Comparison of ENCODE assay signal across 16 cellular contexts in genomic region chr3:116242825-116243224, GRCh38.
A peak's percentile ranks its signal among the peaks of the same experiment; 100 is the strongest.
DNase-seq lines count a peak whose midpoint lies in the region; ATAC-seq, FAIRE-seq and TF ChIP-seq lines count a peak whose summit lies in the region.
"Had no signal": no experiment of that assay in that cellular context is flagged by ENCODE, and none has a peak within 500 bp of the region (broad histone marks: within the 10 kb centered on the region; RNA-seq: fewer than 3 reads in every experiment).

No MANE protein-coding gene starts in this region.

- no peaks in the 10 kb centered on the region for H3K27me3 Mint-ChIP-seq in activated CD4-positive, alpha-beta T cell treated with anti-CD3 and anti-CD28 coated beads, Interleukin-2, amount 10 ng/mL, durations not matched to agents 7 days and 5 days

- CTCF ChIA-PET in K562 (lab: Yijun Ruan, JAX; ENCODE audit: low intra/inter-chr PET ratio) = no interaction called here
- CTCF ChIA-PET in activated CD4-positive, alpha-beta T cell treated with anti-CD3 and anti-CD28 coated beads, Interleukin-2, amount 10 ng/mL, durations not matched to agents 7 days and 5 days (lab: Charles Lee) = interaction anchor here (0.6 kb wide), 1 partner anchor 275 kb away, joined by 5 read pairs; no protein-coding TSS in a partner anchor

- H3K79me2 ChIP-seq in K562 (ENCODE audit: control insufficient read depth, insufficient read depth, low read length) = no peaks in the 10 kb centered on the region

- no peak for TF ChIP-seq RAD21 in K562 (CRISPR knock-in tag; conservative IDR thresholded peaks at IDR 0.05 in 1 of 2, IDR thresholded peaks at IDR 0.05 in 1 of 2)

- H3K9me3 ChIP-seq in K562 (replicated peaks; ENCODE audit: control insufficient read depth, insufficient read depth, low read depth, low read length) = no peaks in the 10 kb centered on the region

- no peak for ATAC-seq in K562
- ATAC-seq: CD8-positive, alpha-beta T cell; HCT116 had no signal

- no peak overlapping the region for H3K27ac Mint-ChIP-seq in activated CD4-positive, alpha-beta T cell treated with anti-CD3 and anti-CD28 coated beads, Interleukin-2, amount 10 ng/mL, durations not matched to agents 7 days and 5 days
- H3K27ac Mint-ChIP-seq: CD14-positive monocyte; CD8-positive, alpha-beta T cell had no signal

- H3K36me3 Mint-ChIP-seq in activated CD4-positive, alpha-beta T cell treated with anti-CD3 and anti-CD28 coated beads, Interleukin-2, amount 10 ng/mL, durations not matched to agents 7 days and 5 days (ENCODE audit: low read depth) = no peaks in the 10 kb centered on the region
- H3K36me3 Mint-ChIP-seq: CD14-positive monocyte; CD8-positive, alpha-beta T cell had no signal

- H3K4me1 ChIP-seq in K562 (replicated peaks in 1 of 2; ENCODE audit: control insufficient read depth in 2 of 2, insufficient read depth in 2 of 2, low read length in 2 of 2) = no peaks in the 10 kb centered on the region

- in situ Hi-C loops in K562 (cut with MboI) = no loop called here

- intact Hi-C loops in K562 (cut with micrococcal nuclease) = no loop called here
- intact Hi-C loops in dorsolateral prefrontal cortex (cut with DNase I) = no loop called here

- H3K27me3 ChIP-seq in K562 (ENCODE audit: control insufficient read depth in 2 of 2, insufficient read depth in 2 of 2, low read length in 2 of 2) (no peaks in the 10 kb centered on the region), dorsolateral prefrontal cortex (no peaks in the 10 kb centered on the region)

- TF ChIP-seq EP300 in K562 (IDR thresholded peaks at IDR 0.05; ENCODE audit: low read length) = no peak

- TF ChIP-seq CTCF in K562 (IDR thresholded peaks at IDR 0.05 in 2 of 3, conservative IDR thresholded peaks at IDR 0.05 in 1 of 3; ENCODE audit: insufficient read depth in 2 of 3, low read depth in 1 of 3, low read length in 3 of 3) (no peak), dorsolateral prefrontal cortex (IDR thresholded peaks at IDR 0.05 in 54 of 56, conservative IDR thresholded peaks at IDR 0.05 in 2 of 56; ENCODE audit: low read depth in 1 of 56, partially characterized antibody in 56 of 56) (no peak)

- WGBS in K562 (ENCODE audit: insufficient coverage, low coverage, missing lambda C conversion rate) = 6% methylated on average over 2 of the region's 2 CpGs

- no peaks in the 10 kb centered on the region for H3K9me1 ChIP-seq in K562 (ENCODE audit: control insufficient read depth, insufficient read depth, low read length)

- no peak overlapping the region for H3K9ac ChIP-seq in K562 (ENCODE audit: insufficient read depth in 1 of 2, low read depth in 2 of 2, low read length in 2 of 2)

- no peak for TF ChIP-seq POLR2A in K562 (conservative IDR thresholded peaks at IDR 0.05)

- H3K9me3 Mint-ChIP-seq in activated CD4-positive, alpha-beta T cell treated with anti-CD3 and anti-CD28 coated beads, Interleukin-2, amount 10 ng/mL, durations not matched to agents 7 days and 5 days = no peaks in the 10 kb centered on the region

- H3K27ac ChIP-seq in K562 (ENCODE audit: extremely low read depth, low read depth, low read length) (no peak overlapping the region), dorsolateral prefrontal cortex (peak overlapping the region in 1 of 59 donors; percentile 33)
- H3K27ac ChIP-seq: 22Rv1 had no signal

- no peak overlapping the region for H3K4me3 ChIP-seq in K562
- H3K4me3 ChIP-seq in dorsolateral prefrontal cortex = no peak overlapping the region

- H3K4me1 Mint-ChIP-seq in activated CD4-positive, alpha-beta T cell treated with anti-CD3 and anti-CD28 coated beads, Interleukin-2, amount 10 ng/mL, durations not matched to agents 7 days and 5 days = no peaks in the 10 kb centered on the region
- H3K4me1 Mint-ChIP-seq: CD14-positive monocyte had no signal

- no peak for FAIRE-seq in K562 (lab: Jason Lieb, UNC)
- FAIRE-seq: D721Med, H54 had no signal

- no peak overlapping the region for H3K4me3 Mint-ChIP-seq in activated CD4-positive, alpha-beta T cell treated with anti-CD3 and anti-CD28 coated beads, Interleukin-2, amount 10 ng/mL, durations not matched to agents 7 days and 5 days
- H3K4me3 Mint-ChIP-seq: CD14-positive monocyte; CD8-positive, alpha-beta T cell had no signal

- H3K4me2 ChIP-seq in K562 (ENCODE audit: insufficient read depth, low read length) = no peak overlapping the region

- BruUV-seq in K562 (replicated peaks; lab: Mats Ljungman, UMichigan) = no TSS peak

- POLR2A ChIA-PET in K562 (lab: Yijun Ruan, JAX) = no interaction called here
- POLR2A ChIA-PET in activated CD4-positive, alpha-beta T cell treated with anti-CD3 and anti-CD28 coated beads, Interleukin-2, amount 10 ng/mL, durations not matched to agents 7 days and 5 days (lab: Charles Lee) = no interaction called here

- no peaks in the 10 kb centered on the region for H4K20me1 ChIP-seq in K562 (replicated peaks; ENCODE audit: control insufficient read depth, insufficient read depth, low read length)

- H3K36me3 ChIP-seq in K562 (ENCODE audit: control insufficient read depth, insufficient read depth, low read length) = no peaks in the 10 kb centered on the region

- peak; percentile 11 for DNase-seq in Daoy (ENCODE audit: low read depth)
- peak; percentile 22 for DNase-seq in OCI-M1 (lab: John Stamatoyannopoulos, UW)
- peak in 1 of 4 experiments; percentile 3 for DNase-seq in K562 (ENCODE audit: extremely low read depth in 1 of 4, low spot score in 3 of 4)
- DNase-seq in kidney tubule cell (ENCODE audit: low spot score) = peak; percentile 18
- no peak for DNase-seq in dorsolateral prefrontal cortex
- no peak for DNase-seq in stimulated activated CD8-positive, alpha-beta memory T cell treated with anti-CD3 and anti-CD28 coated beads, Interleukin-4, amount 100 ng/mL, for 48 hours
- no peak for DNase-seq in activated CD4-positive, alpha-beta T cell treated with anti-CD3 and anti-CD28 coated beads for 4 hours
- DNase-seq in activated CD4-positive, alpha-beta T cell treated with anti-CD3 and anti-CD28 coated beads, Interleukin-2, amount 10 ng/mL, durations not matched to agents 7 days and 5 days = no peak
- DNase-seq: CD8-positive, alpha-beta T cell; COR-L47; DND-41 had no signal

- no peak overlapping the region for H2AFZ ChIP-seq in K562 (ENCODE audit: low read depth, low read length)

TF ChIP-seq in K562, 482 proteins besides CTCF, POLR2A, EP300 and RAD21:
- no peak for TF ChIP-seq ZNF431 (CRISPR knock-in tag; IDR thresholded peaks at IDR 0.05)
- 0 out of 2 replicates have a peak, but pooled peaks have one; percentile 11 for TF ChIP-seq NFE2 (IDR thresholded peaks at IDR 0.05; ENCODE audit: low read depth)
- TF ChIP-seq C11orf30 (IDR thresholded peaks at IDR 0.05; ENCODE audit: low read depth) = 0 out of 2 replicates have a peak, but pooled peaks have one; percentile 6
- TF ChIP-seq KHSRP (IDR thresholded peaks at IDR 0.05) = no peak
- peak; percentile 51 for TF ChIP-seq MAFG (tag; conservative IDR thresholded peaks at IDR 0.05)

Comparison
In these comparisons a context has a peak if more than half of its experiments do, and no peak if none do; other contexts are left out.
1. DNase-seq: peak in Daoy (single experiment), OCI-M1 (single experiment) and kidney tubule cell (single experiment); none in dorsolateral prefrontal cortex (0 of 10), stimulated activated CD8-positive, alpha-beta memory T cell treated with anti-CD3 and anti-CD28 coated beads, Interleukin-4, amount 100 ng/mL, for 48 hours (single experiment), activated CD4-positive, alpha-beta T cell treated with anti-CD3 and anti-CD28 coated beads for 4 hours (0 of 2) and activated CD4-positive, alpha-beta T cell treated with anti-CD3 and anti-CD28 coated beads, Interleukin-2, amount 10 ng/mL, durations not matched to agents 7 days and 5 days (single experiment).